In genomic region chr1:9960705-9961562, GRCh38 we compare ENCODE assay signal across 1 cellular context.
TF ChIP-seq lines count a peak whose summit lies in the region.

No MANE protein-coding gene starts in this region.

TF ChIP-seq in SK-N-SH, 30 proteins besides CTCF, POLR2A, EP300 and RAD21 (continued from another document):
- TF ChIP-seq REST (IDR thresholded peaks at IDR 0.05; ENCODE audit: low read depth, low read length) (no peak), USF2 (IDR thresholded peaks at IDR 0.05; ENCODE audit: borderline replicate concordance, low read depth, low read length) (no peak), MEF2A (IDR thresholded peaks at IDR 0.05; ENCODE audit: borderline replicate concordance, low read depth) (no peak)
TF ChIP-seq in SK-N-SH: peak in this region for 0.
